Comparison of ENCODE assay signal across 15 cellular contexts in genomic region chr22:48091060-48091650, GRCh38.
"Had no signal": no experiment of that assay in that cellular context is flagged by ENCODE, and none has a peak within 500 bp of the region (broad histone marks: within the 10 kb centered on the region; RNA-seq: fewer than 3 reads in every experiment).

No MANE protein-coding gene starts in this region.

- H3K27ac Mint-ChIP-seq: activated CD8-positive, alpha-beta memory T cell treated with anti-CD3 and anti-CD28 coated beads, Interleukin-2, amount 10 ng/mL, durations not matched to agents 7 days and 5 days; activated naive CD8-positive, alpha-beta T cell; activated T-cell treated with anti-CD3 and anti-CD28 coated beads, Interleukin-2, amount 50 U/mL, for 24 hours; stimulated activated effector memory CD8-positive, alpha-beta T cell treated with anti-CD3 and anti-CD28 coated beads, Interleukin-12 subunit alpha, Interleukin-12 subunit beta, amount 100 ng/mL, for 72 hours had no signal

- H3K4me1 Mint-ChIP-seq: activated CD8-positive, alpha-beta memory T cell treated with anti-CD3 and anti-CD28 coated beads, Interleukin-2, amount 10 ng/mL, durations not matched to agents 7 days and 5 days had no signal

- DNase-seq: activated CD4-positive, alpha-beta T cell treated with anti-CD3 and anti-CD28 coated beads for 1 hour; activated CD4-positive, alpha-beta T cell treated with anti-CD3 and anti-CD28 coated beads, Interleukin-2, amount 50 U/mL, for 4 hours; activated CD8-positive, alpha-beta memory T cell treated with anti-CD3 and anti-CD28 coated beads, Interleukin-2, amount 10 ng/mL, durations not matched to agents 7 days and 5 days; activated T-cell treated with anti-CD3 and anti-CD28 coated beads, Interleukin-2, amount 50 U/mL, for 24 hours; amniotic stem cell; effector CD8-positive, alpha-beta T cell; foreskin keratinocyte; glutamatergic neuron; hypothalamus; left ventricle myocardium inferior; psoas muscle; stimulated activated CD4-positive, alpha-beta T cell treated with anti-CD3 and anti-CD28 coated beads, Interleukin-2, amount 100 ng/mL, for 24 hours; thyroid gland had no signal

- H3K27me3 ChIP-seq: foreskin keratinocyte, thyroid gland had no signal

- H3K9me3 ChIP-seq: left ventricle myocardium inferior, psoas muscle, thyroid gland had no signal

- ATAC-seq: activated CD8-positive, alpha-beta memory T cell treated with anti-CD3 and anti-CD28 coated beads, Interleukin-2, amount 10 ng/mL, durations not matched to agents 7 days and 5 days; foreskin keratinocyte; psoas muscle; stimulated activated effector memory CD8-positive, alpha-beta T cell treated with anti-CD3 and anti-CD28 coated beads, Interleukin-12 subunit alpha, Interleukin-12 subunit beta, amount 100 ng/mL, for 72 hours had no signal

- H3K36me3 Mint-ChIP-seq: activated CD8-positive, alpha-beta memory T cell treated with anti-CD3 and anti-CD28 coated beads, Interleukin-2, amount 10 ng/mL, durations not matched to agents 7 days and 5 days; stimulated activated effector memory CD8-positive, alpha-beta T cell treated with anti-CD3 and anti-CD28 coated beads, Interleukin-12 subunit alpha, Interleukin-12 subunit beta, amount 100 ng/mL, for 72 hours had no signal

- H3K9me3 Mint-ChIP-seq: activated T-cell treated with anti-CD3 and anti-CD28 coated beads, Interleukin-2, amount 50 U/mL, for 24 hours; stimulated activated effector memory CD8-positive, alpha-beta T cell treated with anti-CD3 and anti-CD28 coated beads, Interleukin-12 subunit alpha, Interleukin-12 subunit beta, amount 100 ng/mL, for 72 hours had no signal

- H3K4me3 Mint-ChIP-seq: activated CD8-positive, alpha-beta memory T cell treated with anti-CD3 and anti-CD28 coated beads, Interleukin-2, amount 10 ng/mL, durations not matched to agents 7 days and 5 days; activated naive CD8-positive, alpha-beta T cell; activated T-cell treated with anti-CD3 and anti-CD28 coated beads, Interleukin-2, amount 50 U/mL, for 24 hours; stimulated activated effector memory CD8-positive, alpha-beta T cell treated with anti-CD3 and anti-CD28 coated beads, Interleukin-12 subunit alpha, Interleukin-12 subunit beta, amount 100 ng/mL, for 72 hours had no signal

- H3K4me1 ChIP-seq: foreskin keratinocyte, psoas muscle had no signal

- H3K4me3 ChIP-seq: thyroid gland had no signal

- H3K36me3 ChIP-seq: left ventricle myocardium inferior, thyroid gland had no signal

- H3K27ac ChIP-seq: foreskin keratinocyte, left ventricle myocardium inferior, psoas muscle, thyroid gland had no signal
